8 cellular contexts compared by ENCODE assay signal in genomic region chrX:107448625-107449468, GRCh38. TPM values are rescaled to one million over a fixed set of nuclear protein-coding genes. Genes with fewer than 3 reads are reported as not detected.
DNase-seq lines count a peak whose midpoint lies in the region; ATAC-seq and TF ChIP-seq lines count a peak whose summit lies in the region.

No MANE protein-coding gene starts in this region.

- H3K27me3 ChIP-seq in H7 (ENCODE audit: control insufficient read depth, insufficient read depth, low read length) (peaks cover 36% of the 10 kb centered on the region), iPS-20b (ENCODE audit: insufficient read depth, low read length) (peaks cover 48% of the 10 kb centered on the region), subcutaneous abdominal adipose tissue (ENCODE audit: control insufficient read depth in 5 of 5, insufficient read depth in 4 of 5, low read length in 5 of 5) (peaks cover 44 to 76% (median 60%) of the 10 kb centered on the region in 5 donors)

- H3K4me3 Mint-ChIP-seq in WTC11 = peak overlapping the region; percentile 77

- H3K4me1 ChIP-seq in iPS-20b (ENCODE audit: insufficient read depth, low read length) (peaks cover 4% of the 10 kb centered on the region; the same call in 1 of the 2 replicates), subcutaneous abdominal adipose tissue (ENCODE audit: control insufficient read depth in 5 of 5, insufficient read depth in 5 of 5, low read length in 5 of 5) (peaks cover 0 to 23% (median 11%) of the 10 kb centered on the region in 5 donors)

- H3K9ac ChIP-seq in iPS-20b (ENCODE audit: low read depth, low read length) (no peak overlapping the region), subcutaneous abdominal adipose tissue (ENCODE audit: low read length in 5 of 5) (no peak overlapping the region)

- H3K27ac Mint-ChIP-seq in WTC11 = peak overlapping the region; percentile 26; the same call in 1 of the 2 replicates

- TF ChIP-seq CTCF in AG09319 (IDR thresholded peaks at IDR 0.05; ENCODE audit: low read depth, low read length) (peak; percentile 0; the same call in 1 of the 2 replicates), WTC11 (IDR thresholded peaks at IDR 0.05) (no peak)

- peak overlapping the region; percentile 74 for H3K4me3 ChIP-seq in H7 (ENCODE audit: insufficient read depth, low read depth, low read length)
- H3K4me3 ChIP-seq in iPS-20b (ENCODE audit: low read length) = peak overlapping the region; percentile 72
- H3K4me3 ChIP-seq in subcutaneous abdominal adipose tissue (ENCODE audit: low read depth in 1 of 5, low read length in 5 of 5) = peak overlapping the region; percentile 29 to 54 (median 37)

- no peaks in the 10 kb centered on the region for H3K36me3 Mint-ChIP-seq in WTC11

- no peak overlapping the region for H3K27ac ChIP-seq in iPS-20b (ENCODE audit: low read length)
- H3K27ac ChIP-seq in subcutaneous abdominal adipose tissue (ENCODE audit: low read depth, low read length) = no peak overlapping the region

- POLR2A ChIA-PET in WTC11 (lab: Charles Lee) = no interaction called here

- peaks cover 36% of the 10 kb centered on the region for H3K27me3 Mint-ChIP-seq in WTC11 (ENCODE audit: low read depth)

- DNase-seq in AG09319 (ENCODE audit: extremely low read depth, low read depth) (no peak), H7 (peak; percentile 83), WTC11 (ENCODE audit: low spot score) (peak; percentile 53), MV-4-11 (lab: John Stamatoyannopoulos, UW) (no peak), NCI-H510A treated with DMSO at 0.1 percent for 48 hours (lab: John Stamatoyannopoulos, UW) (no peak)

- CTCF ChIA-PET in WTC11 (lab: Charles Lee) = interaction anchor here (1.2 to 2.3 kb wide), 5 partner anchors 94 to 554 kb away, joined by 3 to 9 read pairs (median 4); no protein-coding TSS in a partner anchor

- no peaks in the 10 kb centered on the region for H3K9me3 Mint-ChIP-seq in WTC11

- H3K36me3 ChIP-seq in H7 (replicated peaks; ENCODE audit: control insufficient read depth, insufficient read depth, low read length) (no peaks in the 10 kb centered on the region), iPS-20b (ENCODE audit: insufficient read depth, low read depth, low read length) (no peaks in the 10 kb centered on the region), subcutaneous abdominal adipose tissue (ENCODE audit: control insufficient read depth in 5 of 5, insufficient read depth in 5 of 5, low read length in 5 of 5) (no peaks in the 10 kb centered on the region)

- H3K9me3 ChIP-seq in iPS-20b (ENCODE audit: insufficient read depth, low read depth, low read length) (no peaks in the 10 kb centered on the region), subcutaneous abdominal adipose tissue (ENCODE audit: control insufficient read depth in 5 of 5, low read length in 5 of 5) (no peaks in the 10 kb centered on the region)

- peak; percentile 65 for ATAC-seq in WTC11
- ATAC-seq in HG02571 (IDR thresholded peaks at IDR 0.05; ENCODE audit: unreplicated experiment) = no peak

- peaks cover 32% of the 10 kb centered on the region for H3K4me1 Mint-ChIP-seq in WTC11

TF ChIP-seq in WTC11, 78 proteins besides CTCF, POLR2A, EP300 and RAD21:
- 0 out of 2 replicates have a peak, but pooled peaks have one; percentile 27 for TF ChIP-seq PRDM15 (CRISPR knock-in tag; IDR thresholded peaks at IDR 0.05)
- no peak for TF ChIP-seq ZNF263 (CRISPR knock-in tag; IDR thresholded peaks at IDR 0.05; ENCODE audit: low read depth)

RNA-seq across cellular contexts. Expression of gene FRMPD3, which starts 0.6 kb away (rescaled TPM):
- 0.55 and 1.4 TPM in 2 replicates for total RNA-seq in H7 (2014; rRNA removed; shearing (Covaris generic))
- total RNA-seq in WTC11 (2021) = 1.4 to 2.0 TPM (median 1.7 TPM) in 3 replicates

Comparison
In these comparisons a context has a peak if more than half of its experiments do, and no peak if none do; other contexts are left out.
1. DNase-seq: peak in H7 (single experiment) and WTC11 (single experiment); none in AG09319 (single experiment), MV-4-11 (single experiment) and NCI-H510A treated with DMSO at 0.1 percent for 48 hours (single experiment).
2. Peak in every context shown above with its lines, with median percentiles within 50 percentile points of each other: H3K4me3 ChIP-seq.